In the genomic region with DNA sequence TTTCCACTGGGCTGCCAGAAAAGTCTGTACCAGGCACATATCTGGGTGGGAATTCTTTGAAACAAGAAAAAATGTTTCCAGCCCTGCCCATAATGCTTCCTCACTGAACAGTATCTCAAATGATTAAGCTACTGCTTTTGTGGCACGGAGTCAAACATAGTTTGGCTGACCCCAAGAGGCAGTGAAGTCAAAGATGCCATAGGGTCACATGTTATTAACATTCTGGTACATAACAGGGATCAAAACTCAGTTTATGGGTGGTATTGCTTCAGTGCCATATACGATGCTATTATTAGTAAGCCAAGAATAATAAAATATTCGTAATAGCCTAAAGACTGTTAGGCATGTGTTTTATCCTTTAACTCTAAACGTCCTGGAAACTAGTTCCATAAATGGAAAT, we compare ENCODE assay signal across 11 cellular contexts.
A peak's percentile ranks its signal among the peaks of the same experiment; 100 is the strongest.
DNase-seq lines count a peak whose midpoint lies in the region; ATAC-seq and TF ChIP-seq lines count a peak whose summit lies in the region.
"Had no signal": no experiment of that assay in that cellular context is flagged by ENCODE, and none has a peak within 500 bp of the region (broad histone marks: within the 10 kb centered on the region; RNA-seq: fewer than 3 reads in every experiment).

No MANE protein-coding gene starts in this region.

- peaks cover 15% of the 10 kb centered on the region for H3F3A ChIP-seq in smooth muscle cell (ENCODE audit: low read depth)

- H3K36me3 ChIP-seq in breast epithelium = no peaks in the 10 kb centered on the region
- no peaks in the 10 kb centered on the region for H3K36me3 ChIP-seq in smooth muscle cell (ENCODE audit: low read depth)
- peaks cover 0 to 10% (median 0%) of the 10 kb centered on the region in 3 donors for H3K36me3 ChIP-seq in Peyer's patch
- H3K36me3 ChIP-seq: pancreas had no signal

- peak overlapping the region; percentile 51 for H3K4me2 ChIP-seq in smooth muscle cell

- TF ChIP-seq CTCF in breast epithelium (IDR thresholded peaks at IDR 0.05) = no peak
- TF ChIP-seq CTCF in smooth muscle cell (IDR thresholded peaks at IDR 0.05; ENCODE audit: borderline replicate concordance, insufficient read depth, poor library complexity, severe bottlenecking) = no peak
- TF ChIP-seq CTCF in Peyer's patch (IDR thresholded peaks at IDR 0.05) = no peak

- WGBS in smooth muscle cell (ENCODE audit: low lambda C conversion rate) = 57% methylated on average over 4 of the region's 4 CpGs

- H2AFZ ChIP-seq in smooth muscle cell (ENCODE audit: low read depth) = no peak overlapping the region

- DNase-seq in GM04504 (ENCODE audit: low read depth) = peak; percentile 57
- no peak for DNase-seq in breast epithelium (ENCODE audit: low spot score in 2 of 2)
- DNase-seq in hepatic stellate cell (ENCODE audit: low spot score) = peak; percentile 37
- DNase-seq in smooth muscle cell (lab: John Stamatoyannopoulos, UW; ENCODE audit: unreplicated experiment) = no peak
- DNase-seq in T-helper 9 cell = no peak
- no peak for DNase-seq in Peyer's patch
- DNase-seq: DMS79 treated with DMSO at 0.1 percent for 48 hours; pancreas; stimulated activated naive CD4-positive, alpha-beta T cell had no signal

- intact Hi-C loops in breast epithelium (cut with DNase I; ENCODE audit: low total_unique reads) = no loop called here

- no peaks in the 10 kb centered on the region for H3K79me2 ChIP-seq in smooth muscle cell (ENCODE audit: low read depth)

- no peak for ATAC-seq in GM18861 (IDR thresholded peaks at IDR 0.05; ENCODE audit: unreplicated experiment)
- ATAC-seq in GM19035 (IDR thresholded peaks at IDR 0.05; ENCODE audit: unreplicated experiment) = no peak

- H3K27ac ChIP-seq in breast epithelium = peak overlapping the region; percentile 60 to 74
- peak overlapping the region; percentile 76 for H3K27ac ChIP-seq in smooth muscle cell (ENCODE audit: low read depth)
- H3K27ac ChIP-seq in Peyer's patch = peak overlapping the region in 2 of 4 donors; percentile 59

- no peak for TF ChIP-seq POLR2A in breast epithelium (IDR thresholded peaks at IDR 0.05)
- no peak for TF ChIP-seq POLR2A in Peyer's patch (IDR thresholded peaks at IDR 0.05)

- H3K9ac ChIP-seq in smooth muscle cell (ENCODE audit: low read depth) = no peak overlapping the region

- H3K4me3 ChIP-seq in breast epithelium (no peak overlapping the region), smooth muscle cell (no peak overlapping the region), Peyer's patch (no peak overlapping the region)
- H3K4me3 ChIP-seq: pancreas had no signal

- H3K9me3 ChIP-seq in breast epithelium = no peaks in the 10 kb centered on the region
- no peaks in the 10 kb centered on the region for H3K9me3 ChIP-seq in smooth muscle cell (replicated peaks; ENCODE audit: low read depth)
- H3K9me3 ChIP-seq in Peyer's patch = no peaks in the 10 kb centered on the region
- H3K9me3 ChIP-seq: pancreas had no signal

- peaks cover 0 to 19% of the 10 kb centered on the region in 2 donors for H3K4me1 ChIP-seq in breast epithelium
- H3K4me1 ChIP-seq in smooth muscle cell (ENCODE audit: low read depth) = peaks cover 15% of the 10 kb centered on the region
- H3K4me1 ChIP-seq in Peyer's patch = no peaks in the 10 kb centered on the region

- H3K27me3 ChIP-seq in breast epithelium (no peaks in the 10 kb centered on the region), smooth muscle cell (ENCODE audit: low read depth) (no peaks in the 10 kb centered on the region), Peyer's patch (no peaks in the 10 kb centered on the region)
- H3K27me3 ChIP-seq: pancreas had no signal

- no peaks in the 10 kb centered on the region for H4K20me1 ChIP-seq in smooth muscle cell (ENCODE audit: low read depth)

Comparison
In these comparisons a context has a peak if more than half of its experiments do, and no peak if none do; other contexts are left out.
1. DNase-seq: peak in GM04504 (single experiment) and hepatic stellate cell (single experiment); none in breast epithelium (0 of 2), smooth muscle cell (single experiment), T-helper 9 cell (single experiment) and Peyer's patch (0 of 3).